10 cellular contexts compared by ENCODE assay signal in the genomic region with DNA sequence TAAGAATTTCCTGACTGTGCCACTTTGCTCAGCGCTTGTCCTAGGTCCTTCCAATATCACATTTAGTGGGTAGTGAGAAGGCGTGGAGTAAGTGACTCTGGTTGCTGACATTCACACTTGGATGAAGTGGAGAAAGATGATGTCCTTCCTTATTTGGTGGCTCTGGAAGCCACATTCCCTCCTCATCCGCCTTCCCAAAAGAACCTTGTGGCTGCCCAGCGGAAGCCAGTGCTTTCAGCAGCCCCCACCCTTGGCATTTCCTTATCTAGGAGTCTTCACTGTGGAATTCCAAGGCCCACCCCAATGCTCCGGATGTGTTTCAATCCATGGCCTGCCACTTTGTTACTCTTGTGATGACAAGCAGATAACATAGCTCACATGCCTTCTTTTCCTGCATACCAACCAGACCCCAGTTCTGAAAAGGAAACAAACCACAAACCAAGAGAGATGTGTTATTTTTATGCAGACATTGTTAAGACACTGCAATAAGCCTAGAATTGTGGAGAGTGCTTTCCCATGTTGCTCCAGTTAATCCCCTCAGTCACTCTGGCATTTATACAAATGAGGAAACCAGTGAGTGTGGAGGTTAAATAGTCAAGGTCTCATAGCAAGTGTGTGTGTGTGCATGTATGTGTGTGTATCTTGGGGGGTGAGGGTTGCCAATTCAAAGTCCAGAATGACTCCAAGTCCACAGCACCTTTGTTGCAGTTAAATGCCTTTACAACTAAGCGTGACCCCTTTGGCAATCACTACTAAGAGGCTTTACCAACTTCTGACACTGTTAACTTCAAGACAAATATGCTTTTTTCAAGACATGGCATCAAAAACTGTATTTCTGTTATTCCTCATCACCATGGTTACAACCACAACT. TPM values are rescaled to one million over a fixed set of nuclear protein-coding genes. Genes with fewer than 3 reads are reported as not detected.
DNase-seq lines count a peak whose midpoint lies in the region; ATAC-seq and TF ChIP-seq lines count a peak whose summit lies in the region.
"Had no signal": no experiment of that assay in that cellular context is flagged by ENCODE, and none has a peak within 500 bp of the region (broad histone marks: within the 10 kb centered on the region; RNA-seq: fewer than 3 reads in every experiment).

No MANE protein-coding gene starts in this region.

- H3K79me2 ChIP-seq in DND-41 (ENCODE audit: insufficient read depth, low read length) (no peaks in the 10 kb centered on the region), SK-N-SH (ENCODE audit: insufficient read depth) (no peaks in the 10 kb centered on the region)

- H3K4me2 ChIP-seq in DND-41 (ENCODE audit: insufficient read depth, low read length): peak overlapping the region; percentile 21
- peak overlapping the region; percentile 66 for H3K4me2 ChIP-seq in SK-N-SH

- peaks cover 28% of the 10 kb centered on the region for H3K4me1 Mint-ChIP-seq in progenitor cell of endocrine pancreas (ENCODE audit: low read depth)

- CTCF ChIA-PET in SK-N-SH (lab: Yijun Ruan, JAX): interaction anchor here (0.9 kb wide), 1 partner anchor 35 kb away, joined by 3 read pairs; no protein-coding TSS in a partner anchor

- H3K4me3 ChIP-seq in DND-41 (ENCODE audit: low read depth in 1 of 2, low read length in 2 of 2) (no peak overlapping the region; a peak in 1 of 4 replicates), SK-N-SH (ENCODE audit: low read depth in 2 of 2, low read length in 1 of 2) (peak overlapping the region in 1 of 2 experiments; percentile 22; a peak in 1 of 4 replicates), gastroesophageal sphincter (no peak overlapping the region)

- POLR2A ChIA-PET in SK-N-SH (lab: Yijun Ruan, JAX): no interaction called here

- TF ChIP-seq POLR2A in gastroesophageal sphincter (IDR thresholded peaks at IDR 0.05): no peak

- no peak for TF ChIP-seq RAD21 in SK-N-SH (IDR thresholded peaks at IDR 0.05; ENCODE audit: low read length)

- no peaks in the 10 kb centered on the region for H4K20me1 ChIP-seq in DND-41 (ENCODE audit: insufficient read depth, low read length)
- H4K20me1 ChIP-seq in SK-N-SH (ENCODE audit: insufficient read depth): no peaks in the 10 kb centered on the region

- DNase-seq in DND-41: peak; percentile 53
- DNase-seq in SK-N-SH: no peak
- DNase-seq in progenitor cell of endocrine pancreas (ENCODE audit: low spot score, unreplicated experiment): no peak
- no peak for DNase-seq in NCI-H146 treated with DMSO at 0.1 percent for 48 hours (lab: John Stamatoyannopoulos, UW; ENCODE audit: unreplicated experiment)
- DNase-seq in DMS79 treated with DMSO at 0.1 percent for 48 hours (lab: John Stamatoyannopoulos, UW): no peak
- no peak for DNase-seq in SIG-M5 treated with dmso at 0.1 percent for 504 hours (lab: John Stamatoyannopoulos, UW; ENCODE audit: unreplicated experiment)

- no peaks in the 10 kb centered on the region for H3K27me3 ChIP-seq in DND-41 (ENCODE audit: insufficient read depth, low read length, poor library complexity)
- no peaks in the 10 kb centered on the region for H3K27me3 ChIP-seq in SK-N-SH (ENCODE audit: insufficient read depth)
- H3K27me3 ChIP-seq in gastroesophageal sphincter: peaks cover 4% of the 10 kb centered on the region

- H3K27me3 Mint-ChIP-seq in progenitor cell of endocrine pancreas: peaks cover 11% of the 10 kb centered on the region

- H3K9me3 ChIP-seq in DND-41 (ENCODE audit: insufficient read depth, low read length, severe bottlenecking) (no peaks in the 10 kb centered on the region), SK-N-SH (no peaks in the 10 kb centered on the region), gastroesophageal sphincter (no peaks in the 10 kb centered on the region)

- peaks cover 73% of the 10 kb centered on the region for H3K4me1 ChIP-seq in DND-41 (ENCODE audit: insufficient read depth, low read length)
- H3K4me1 ChIP-seq in SK-N-SH (ENCODE audit: control insufficient read depth in 1 of 2, insufficient read depth in 2 of 2, low read depth in 1 of 2, low read length in 1 of 2): peaks cover 0 to 42% of the 10 kb centered on the region in 2 experiments; a peak in 2 of 4 replicates
- H3K4me1 ChIP-seq in gastroesophageal sphincter: peaks cover 0 to 21% (median 10%) of the 10 kb centered on the region in 3 donors

- 0 out of 2 replicates have a peak overlapping the region, but pooled peaks have one; percentile 9 for H2AFZ ChIP-seq in DND-41 (ENCODE audit: low read depth, low read length)
- no peak overlapping the region for H2AFZ ChIP-seq in SK-N-SH (ENCODE audit: low read depth)

- no peaks in the 10 kb centered on the region for H3K9me3 Mint-ChIP-seq in progenitor cell of endocrine pancreas (ENCODE audit: low read depth)

- TF ChIP-seq EP300 in SK-N-SH (IDR thresholded peaks at IDR 0.05; ENCODE audit: borderline replicate concordance in 1 of 2, low read depth in 1 of 2, low read length in 1 of 2): peak; percentile 73 to 100; a peak in 3 of 4 replicates
- no peak for TF ChIP-seq EP300 in gastroesophageal sphincter (IDR thresholded peaks at IDR 0.05)

- no peaks in the 10 kb centered on the region for H3K9me2 ChIP-seq in SK-N-SH

- ATAC-seq in DND-41 (ENCODE audit: insufficient read depth, low read depth) (peak; percentile 60), gastroesophageal sphincter (peak; percentile 46), GM18909 (IDR thresholded peaks at IDR 0.05; ENCODE audit: poor library complexity, unreplicated experiment) (no peak)

- no peaks in the 10 kb centered on the region for H3K36me3 Mint-ChIP-seq in progenitor cell of endocrine pancreas (ENCODE audit: insufficient read depth)

- H3K36me3 ChIP-seq in DND-41 (ENCODE audit: insufficient read depth, low read length) (no peaks in the 10 kb centered on the region), SK-N-SH (replicated peaks in 1 of 2; ENCODE audit: control insufficient read depth in 1 of 2, insufficient read depth in 2 of 2, low read length in 1 of 2) (no peaks in the 10 kb centered on the region), gastroesophageal sphincter (no peaks in the 10 kb centered on the region)

- H3K27ac ChIP-seq in DND-41 (ENCODE audit: low read length) (peak overlapping the region; percentile 87), SK-N-SH (ENCODE audit: low read depth in 2 of 2, low read length in 1 of 2) (peak overlapping the region; percentile 91 to 95), gastroesophageal sphincter (peak overlapping the region in 3 of 4 donors; percentile 2 to 60 (median 50))

- TF ChIP-seq CTCF in DND-41 (IDR thresholded peaks at IDR 0.05; ENCODE audit: borderline replicate concordance, extremely low read depth, low read length, poor library complexity, severe bottlenecking) (no peak), SK-N-SH (IDR thresholded peaks at IDR 0.05) (no peak), gastroesophageal sphincter (IDR thresholded peaks at IDR 0.05) (no peak), progenitor cell of endocrine pancreas (IDR thresholded peaks at IDR 0.05; ENCODE audit: unreplicated experiment) (no peak)

- no peak overlapping the region for H3K4me3 Mint-ChIP-seq in progenitor cell of endocrine pancreas (ENCODE audit: low read depth)

- H3F3A ChIP-seq in SK-N-SH (replicated peaks; ENCODE audit: insufficient read depth): peaks cover 53% of the 10 kb centered on the region

- WGBS in SK-N-SH (ENCODE audit: low lambda C conversion rate): 25% methylated on average over 6 of the region's 6 CpGs
- 43 to 53% methylated on average over 5 of the region's 6 CpGs for WGBS in gastroesophageal sphincter (ENCODE audit: low coverage in 1 of 2), 2 donors

- H3K27ac Mint-ChIP-seq in progenitor cell of endocrine pancreas: peak overlapping the region; percentile 92

- peak overlapping the region; percentile 44 for H3K9ac ChIP-seq in DND-41 (ENCODE audit: low read depth, low read length)
- peak overlapping the region; percentile 58 for H3K9ac ChIP-seq in SK-N-SH

TF ChIP-seq in SK-N-SH, 30 proteins besides CTCF, POLR2A, EP300 and RAD21 (continues in another document):
- TF ChIP-seq NRF1 (IDR thresholded peaks at IDR 0.05; ENCODE audit: low read depth, low read length) (no peak), RFX5 (IDR thresholded peaks at IDR 0.05; ENCODE audit: low read length) (no peak), YY1 (IDR thresholded peaks at IDR 0.05; ENCODE audit: low read depth) (no peak), TEAD4 (IDR thresholded peaks at IDR 0.05; ENCODE audit: borderline replicate concordance, insufficient read depth) (peak; percentile 100), ELF1 (IDR thresholded peaks at IDR 0.05) (peak; percentile 65), TCF12 (IDR thresholded peaks at IDR 0.05) (peak; percentile 99), MXI1 (IDR thresholded peaks at IDR 0.05; ENCODE audit: low read depth, low read length) (no peak), GABPA (IDR thresholded peaks at IDR 0.05; ENCODE audit: low read depth) (peak; percentile 76)
- TF ChIP-seq, protein P1, sequence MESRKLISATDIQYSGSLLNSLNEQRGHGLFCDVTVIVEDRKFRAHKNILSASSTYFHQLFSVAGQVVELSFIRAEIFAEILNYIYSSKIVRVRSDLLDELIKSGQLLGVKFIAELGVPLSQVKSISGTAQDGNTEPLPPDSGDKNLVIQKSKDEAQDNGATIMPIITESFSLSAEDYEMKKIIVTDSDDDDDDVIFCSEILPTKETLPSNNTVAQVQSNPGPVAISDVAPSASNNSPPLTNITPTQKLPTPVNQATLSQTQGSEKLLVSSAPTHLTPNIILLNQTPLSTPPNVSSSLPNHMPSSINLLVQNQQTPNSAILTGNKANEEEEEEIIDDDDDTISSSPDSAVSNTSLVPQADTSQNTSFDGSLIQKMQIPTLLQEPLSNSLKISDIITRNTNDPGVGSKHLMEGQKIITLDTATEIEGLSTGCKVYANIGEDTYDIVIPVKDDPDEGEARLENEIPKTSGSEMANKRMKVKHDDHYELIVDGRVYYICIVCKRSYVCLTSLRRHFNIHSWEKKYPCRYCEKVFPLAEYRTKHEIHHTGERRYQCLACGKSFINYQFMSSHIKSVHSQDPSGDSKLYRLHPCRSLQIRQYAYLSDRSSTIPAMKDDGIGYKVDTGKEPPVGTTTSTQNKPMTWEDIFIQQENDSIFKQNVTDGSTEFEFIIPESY (IDR thresholded peaks at IDR 0.05; ENCODE audit: borderline replicate concordance, low read depth): peak; percentile 91

RNA-seq across cellular contexts. Expression of a gene that starts 10.3 kb away (rescaled TPM):
- polyA plus RNA-seq in SK-N-SH (2012; rRNA removed): 41.7 and 72.8 TPM in 2 replicates
- 63.4 and 79.5 TPM in 2 replicates for polyA plus RNA-seq in SK-N-SH (2012; cell fraction: cytosol; rRNA removed)
- polyA plus RNA-seq in SK-N-SH (2012; cell fraction: nucleus; rRNA removed): 48.7 and 81.7 TPM in 2 replicates
- total RNA-seq in gastroesophageal sphincter (not detected), progenitor cell of endocrine pancreas (48.1 and 61.8 TPM in 2 replicates)
- total RNA-seq: mononuclear cell, temporal lobe had no signal

RNA-seq across cellular contexts. Expression of a gene that starts 59.4 kb away (rescaled TPM):
- polyA plus RNA-seq in SK-N-SH (2012; rRNA removed): 16.7 and 18.6 TPM in 2 replicates
- 18.9 and 21.0 TPM in 2 replicates for polyA plus RNA-seq in SK-N-SH (2012; cell fraction: cytosol; rRNA removed)
- polyA plus RNA-seq in SK-N-SH (2012; cell fraction: nucleus; rRNA removed): 15.1 and 24.7 TPM in 2 replicates
- total RNA-seq in gastroesophageal sphincter (10 to 100 TPM; 25.0 to 44.2 (median 30.8) TPM), progenitor cell of endocrine pancreas (51.8 and 53.5 TPM in 2 replicates)

Comparison
In these comparisons a context has a peak if more than half of its experiments do, and no peak if none do; other contexts are left out.
1. RNA of a gene that starts 10.3 kb away (total RNA-seq): 48.1 to 61.8 TPM in progenitor cell of endocrine pancreas; not detected in gastroesophageal sphincter; every median in the first group is over 10 times any median in the second.
2. Peak in every context shown above with its lines, with median percentiles within 50 percentile points of each other: H3K27ac ChIP-seq.